In the genomic region with DNA sequence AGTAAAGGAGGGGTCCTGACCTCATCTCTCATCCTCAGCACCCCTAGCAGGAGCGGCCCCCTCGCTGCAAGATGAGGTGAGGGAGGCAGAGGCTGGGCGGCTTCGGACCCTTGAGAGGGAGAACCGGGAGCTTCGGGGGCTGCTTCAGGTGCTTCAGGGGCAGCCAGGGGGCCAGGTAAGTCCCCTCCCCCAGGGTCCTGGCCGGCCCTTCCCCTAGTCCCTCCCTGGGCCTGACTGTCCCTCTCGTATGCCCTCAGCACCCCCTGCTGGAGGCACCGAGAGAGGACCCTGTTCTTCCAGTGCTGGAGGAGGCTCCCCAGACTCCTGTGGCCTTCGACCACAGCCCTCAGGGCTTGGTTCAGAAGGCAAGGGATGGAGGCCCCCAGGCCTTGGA, we compare ENCODE assay signal across 10 cellular contexts. TPM values are rescaled to one million over a fixed set of nuclear protein-coding genes. Genes with fewer than 3 reads are reported as not detected.
DNase-seq lines count a peak whose midpoint lies in the region; ATAC-seq and TF ChIP-seq lines count a peak whose summit lies in the region.
"Had no signal": no experiment of that assay in that cellular context is flagged by ENCODE, and none has a peak within 500 bp of the region (broad histone marks: within the 10 kb centered on the region; RNA-seq: fewer than 3 reads in every experiment).

No MANE protein-coding gene starts in this region.

- ATAC-seq in left lung = peak; percentile 6
- ATAC-seq in activated naive CD8-positive, alpha-beta T cell treated with anti-CD3 and anti-CD28 coated beads, Interleukin-2, amount 50 U/mL, for 24 hours = no peak

- no peaks in the 10 kb centered on the region for H3K27me3 Mint-ChIP-seq in CD14-positive monocyte (ENCODE audit: low read depth in 3 of 3)
- no peaks in the 10 kb centered on the region for H3K27me3 Mint-ChIP-seq in activated naive CD8-positive, alpha-beta T cell treated with anti-CD3 and anti-CD28 coated beads, Interleukin-2, amount 50 U/mL, for 24 hours
- H3K27me3 Mint-ChIP-seq: activated naive CD8-positive, alpha-beta T cell had no signal

- H3K27me3 ChIP-seq in left lung = no peaks in the 10 kb centered on the region

- TF ChIP-seq CTCF in CD14-positive monocyte (IDR thresholded peaks at IDR 0.05) = peak; percentile 22
- TF ChIP-seq CTCF in GM13977 (IDR thresholded peaks at IDR 0.05; ENCODE audit: extremely low read depth, insufficient read depth, missing control alignments) = peak; percentile 42
- peak; percentile 26; the same call in 1 of the 2 replicates for TF ChIP-seq CTCF in WI38 (IDR thresholded peaks at IDR 0.05; ENCODE audit: low read depth, low read length)
- peak in 1 of 2 donors; percentile 25 for TF ChIP-seq CTCF in left lung (IDR thresholded peaks at IDR 0.05)

- H3K4me3 Mint-ChIP-seq in CD14-positive monocyte = no peak overlapping the region
- no peak overlapping the region for H3K4me3 Mint-ChIP-seq in activated naive CD8-positive, alpha-beta T cell treated with anti-CD3 and anti-CD28 coated beads, Interleukin-2, amount 50 U/mL, for 24 hours
- H3K4me3 Mint-ChIP-seq: activated naive CD8-positive, alpha-beta T cell had no signal

- no peak overlapping the region for H3K27ac Mint-ChIP-seq in CD14-positive monocyte
- no peak overlapping the region for H3K27ac Mint-ChIP-seq in activated naive CD8-positive, alpha-beta T cell treated with anti-CD3 and anti-CD28 coated beads, Interleukin-2, amount 50 U/mL, for 24 hours
- H3K27ac Mint-ChIP-seq: activated naive CD8-positive, alpha-beta T cell had no signal

- H3K36me3 Mint-ChIP-seq in CD14-positive monocyte = peaks cover 29 to 61% of the 10 kb centered on the region in 2 donors
- H3K36me3 Mint-ChIP-seq in activated naive CD8-positive, alpha-beta T cell treated with anti-CD3 and anti-CD28 coated beads, Interleukin-2, amount 50 U/mL, for 24 hours (ENCODE audit: low read depth) = peaks cover 14% of the 10 kb centered on the region

- H3K36me3 ChIP-seq in left lung = peaks cover 0 to 35% of the 10 kb centered on the region in 2 donors

- peaks cover 0 to under 1% (median 0%) of the 10 kb centered on the region in 7 donors for H3K9me3 Mint-ChIP-seq in CD14-positive monocyte
- H3K9me3 Mint-ChIP-seq in activated naive CD8-positive, alpha-beta T cell treated with anti-CD3 and anti-CD28 coated beads, Interleukin-2, amount 50 U/mL, for 24 hours = no peaks in the 10 kb centered on the region

- H3K4me1 ChIP-seq in left lung = peaks cover 0 to 39% of the 10 kb centered on the region in 2 donors

- DNase-seq in CD14-positive monocyte (ENCODE audit: low spot score) = no peak
- peak; percentile 53 for DNase-seq in GM13977 (ENCODE audit: low spot score)
- DNase-seq in left lung = peak in 1 of 2 donors; percentile 80
- no peak for DNase-seq in T1000 (lab: John Stamatoyannopoulos, UW)
- DNase-seq in HT-29 (ENCODE audit: low spot score) = no peak
- DNase-seq in cerebellum (ENCODE audit: low spot score) = no peak
- DNase-seq in activated naive CD8-positive, alpha-beta T cell treated with anti-CD3 and anti-CD28 coated beads, Interleukin-2, amount 50 U/mL, for 24 hours = no peak
- DNase-seq: GOT3 had no signal

- intact Hi-C loops in CD14-positive monocyte (cut with micrococcal nuclease) = loop anchor here in 1 of 2 donors (5.0 kb wide), 1 partner anchor 36 kb away; a partner anchor contains a TSS
- intact Hi-C loops in left lung (cut with DNase I) = no loop called here

- H3K4me3 ChIP-seq in WI38 (ENCODE audit: low read depth, low read length) (no peak overlapping the region), left lung (no peak overlapping the region)

- in situ Hi-C loops in GM13977 (cut with MboI; ENCODE audit: low pct_unique_long_range_greater_than_20kb, low sequenced_read_pairs, unreplicated experiment) = no loop called here

- H3K9me3 ChIP-seq in left lung = no peaks in the 10 kb centered on the region

- H3K27ac ChIP-seq in left lung = no peak overlapping the region

- peaks cover 52% of the 10 kb centered on the region for H3K4me1 Mint-ChIP-seq in CD14-positive monocyte
- H3K4me1 Mint-ChIP-seq in activated naive CD8-positive, alpha-beta T cell treated with anti-CD3 and anti-CD28 coated beads, Interleukin-2, amount 50 U/mL, for 24 hours = peaks cover 27% of the 10 kb centered on the region

RNA-seq across cellular contexts. Expression of a gene that starts 3.7 kb away (rescaled TPM):
- polyA plus RNA-seq in CD14-positive monocyte = 10 to 100 TPM in 1 of 2 donors, 1 to 10 TPM in 1; 8.2 to 18.9 TPM
- total RNA-seq in left lung = 10 to 100 TPM; 12.1 to 35.7 TPM
- total RNA-seq in HT-29 (2014; rRNA removed; shearing (Covaris generic)) = 11.4 and 12.8 TPM in 2 replicates
- total RNA-seq in cerebellum = 1.5 TPM

RNA-seq across cellular contexts. Expression of a gene that starts 15.2 kb away (rescaled TPM):
- polyA plus RNA-seq in CD14-positive monocyte = 10 to 100 TPM; 16.2 to 24.5 TPM
- total RNA-seq in left lung (10 to 100 TPM; 37.1 to 57.6 TPM), cerebellum (7.5 TPM)
- 149 and 158 TPM in 2 replicates for total RNA-seq in HT-29 (2014; rRNA removed; shearing (Covaris generic))

RNA-seq across cellular contexts. Expression of a gene that starts 25.8 kb away (rescaled TPM):
- polyA plus RNA-seq in CD14-positive monocyte = 100 to 1,000 TPM; 286 to 318 TPM
- total RNA-seq in left lung (100 to 1,000 TPM; 165 to 208 TPM), cerebellum (68.8 TPM)
- 254 and 276 TPM in 2 replicates for total RNA-seq in HT-29 (2014; rRNA removed; shearing (Covaris generic))

RNA-seq across cellular contexts. Expression of a gene that starts 26.4 kb away (rescaled TPM):
- 100 to 1,000 TPM; 254 to 298 TPM for polyA plus RNA-seq in CD14-positive monocyte
- total RNA-seq in left lung (100 to 1,000 TPM; 178 to 196 TPM), cerebellum (51.7 TPM)
- total RNA-seq in HT-29 (2014; rRNA removed; shearing (Covaris generic)) = 503 and 525 TPM in 2 replicates

RNA-seq across cellular contexts. Expression of a gene that starts 38.4 kb away (rescaled TPM):
- 10 to 100 TPM; 15.3 to 18.3 TPM for polyA plus RNA-seq in CD14-positive monocyte
- 10 to 100 TPM; 42.8 to 60.1 TPM for total RNA-seq in left lung
- 180 TPM in 2 replicates for total RNA-seq in HT-29 (2014; rRNA removed; shearing (Covaris generic))
- total RNA-seq in cerebellum = 11.3 TPM
